1 cellular context compared by ENCODE assay signal in the genomic region with DNA sequence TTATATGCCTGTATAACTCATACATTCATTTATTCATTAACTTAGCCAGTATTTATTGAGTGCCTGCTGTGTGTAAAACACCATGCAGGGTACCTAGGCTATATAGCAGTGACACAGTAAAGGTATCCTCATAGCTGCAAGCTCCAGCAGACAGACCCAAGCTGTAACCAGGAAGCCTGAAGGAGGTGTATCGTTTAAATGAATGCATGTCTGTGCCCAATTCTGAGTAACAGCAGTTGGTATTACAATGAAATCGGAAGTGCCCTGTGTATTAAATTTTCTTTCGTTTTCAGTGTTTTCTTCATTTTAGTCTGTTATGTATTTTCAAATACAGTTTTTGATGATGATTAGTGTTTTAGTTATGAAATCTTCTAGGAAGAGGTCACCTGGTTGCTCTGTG.
TF ChIP-seq lines count a peak whose summit lies in the region.

No MANE protein-coding gene starts in this region.

TF ChIP-seq in HCT116, 20 proteins besides CTCF, POLR2A, EP300 and RAD21 (continued from another document):
- TF ChIP-seq EGR1 (IDR thresholded peaks at IDR 0.05; ENCODE audit: low read depth) (no peak), POLR2AphosphoS5 (IDR thresholded peaks at IDR 0.05; ENCODE audit: low read depth, low read length) (no peak), FOSL1 (IDR thresholded peaks at IDR 0.05; ENCODE audit: low read depth) (no peak), SIN3A (IDR thresholded peaks at IDR 0.05; ENCODE audit: low read depth) (no peak), ELF1 (IDR thresholded peaks at IDR 0.05; ENCODE audit: borderline replicate concordance, low read depth) (no peak), CEBPB (IDR thresholded peaks at IDR 0.05; ENCODE audit: low read depth) (no peak), ZFX (IDR thresholded peaks at IDR 0.05) (no peak), SRF (IDR thresholded peaks at IDR 0.05; ENCODE audit: low read depth) (no peak)
- TF ChIP-seq, protein P1, sequence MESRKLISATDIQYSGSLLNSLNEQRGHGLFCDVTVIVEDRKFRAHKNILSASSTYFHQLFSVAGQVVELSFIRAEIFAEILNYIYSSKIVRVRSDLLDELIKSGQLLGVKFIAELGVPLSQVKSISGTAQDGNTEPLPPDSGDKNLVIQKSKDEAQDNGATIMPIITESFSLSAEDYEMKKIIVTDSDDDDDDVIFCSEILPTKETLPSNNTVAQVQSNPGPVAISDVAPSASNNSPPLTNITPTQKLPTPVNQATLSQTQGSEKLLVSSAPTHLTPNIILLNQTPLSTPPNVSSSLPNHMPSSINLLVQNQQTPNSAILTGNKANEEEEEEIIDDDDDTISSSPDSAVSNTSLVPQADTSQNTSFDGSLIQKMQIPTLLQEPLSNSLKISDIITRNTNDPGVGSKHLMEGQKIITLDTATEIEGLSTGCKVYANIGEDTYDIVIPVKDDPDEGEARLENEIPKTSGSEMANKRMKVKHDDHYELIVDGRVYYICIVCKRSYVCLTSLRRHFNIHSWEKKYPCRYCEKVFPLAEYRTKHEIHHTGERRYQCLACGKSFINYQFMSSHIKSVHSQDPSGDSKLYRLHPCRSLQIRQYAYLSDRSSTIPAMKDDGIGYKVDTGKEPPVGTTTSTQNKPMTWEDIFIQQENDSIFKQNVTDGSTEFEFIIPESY (IDR thresholded peaks at IDR 0.05; ENCODE audit: extremely low read depth, insufficient replicate concordance, low read length) = no peak
TF ChIP-seq in HCT116: peak in this region for 0.
